ENCODE assay signal across 2 cellular contexts in the genomic region with DNA sequence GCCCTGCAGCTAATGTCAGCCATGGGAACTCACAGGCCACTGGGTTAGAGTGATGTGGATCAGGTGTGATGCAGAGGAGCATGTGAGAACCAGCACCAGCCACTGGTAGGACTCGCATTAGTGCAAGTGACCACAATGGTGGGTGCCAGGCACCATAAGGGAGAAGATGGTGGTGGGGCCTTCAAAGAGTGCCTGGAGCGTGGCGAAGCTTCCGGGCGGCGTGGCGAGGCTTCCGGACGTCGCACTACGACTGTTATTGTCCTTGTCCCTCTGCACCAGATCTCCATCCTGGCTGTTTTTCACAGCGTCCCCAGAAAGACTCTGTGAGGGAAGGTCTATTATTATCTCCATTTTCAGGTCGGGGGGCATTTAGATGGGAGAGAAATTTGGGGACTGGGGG.
TF ChIP-seq lines count a peak whose summit lies in the region.

No MANE protein-coding gene starts in this region.

TF ChIP-seq in HepG2, 621 proteins besides CTCF, POLR2A, EP300 and RAD21:
- TF ChIP-seq ZIK1 (CRISPR knock-in tag; IDR thresholded peaks at IDR 0.05; ENCODE audit: borderline replicate concordance, low read depth), result no peak
- peak; percentile 25; the same call in 1 of the 2 replicates for TF ChIP-seq ZNF768 (CRISPR knock-in tag; IDR thresholded peaks at IDR 0.05)
- TF ChIP-seq TGIF2 (CRISPR knock-in tag; IDR thresholded peaks at IDR 0.05), result no peak
- TF ChIP-seq NFE2L2 (IDR thresholded peaks at IDR 0.05; ENCODE audit: low read length), result no peak
- TF ChIP-seq HNRNPH1 (optimal IDR thresholded peaks at IDR 0.05; ENCODE audit: low read depth, low read length), result peak; percentile 40
- TF ChIP-seq ZBTB20 (CRISPR knock-in tag; IDR thresholded peaks at IDR 0.05; ENCODE audit: borderline replicate concordance, low read depth), result no peak
TF ChIP-seq in HepG2: peak in this region for 2.

TF ChIP-seq in K562, 482 proteins besides CTCF, POLR2A, EP300 and RAD21:
- TF ChIP-seq ZNF57 (CRISPR knock-in tag; IDR thresholded peaks at IDR 0.05), result no peak
- TF ChIP-seq RBFOX2 (IDR thresholded peaks at IDR 0.05; ENCODE audit: low read depth, low read length), result peak; percentile 67; the same call in 1 of the 2 replicates
- TF ChIP-seq WHSC1 (IDR thresholded peaks at IDR 0.05; ENCODE audit: low read length), result peak; percentile 21
- TF ChIP-seq YBX1 (IDR thresholded peaks at IDR 0.05), result no peak
- TF ChIP-seq, protein P1, sequence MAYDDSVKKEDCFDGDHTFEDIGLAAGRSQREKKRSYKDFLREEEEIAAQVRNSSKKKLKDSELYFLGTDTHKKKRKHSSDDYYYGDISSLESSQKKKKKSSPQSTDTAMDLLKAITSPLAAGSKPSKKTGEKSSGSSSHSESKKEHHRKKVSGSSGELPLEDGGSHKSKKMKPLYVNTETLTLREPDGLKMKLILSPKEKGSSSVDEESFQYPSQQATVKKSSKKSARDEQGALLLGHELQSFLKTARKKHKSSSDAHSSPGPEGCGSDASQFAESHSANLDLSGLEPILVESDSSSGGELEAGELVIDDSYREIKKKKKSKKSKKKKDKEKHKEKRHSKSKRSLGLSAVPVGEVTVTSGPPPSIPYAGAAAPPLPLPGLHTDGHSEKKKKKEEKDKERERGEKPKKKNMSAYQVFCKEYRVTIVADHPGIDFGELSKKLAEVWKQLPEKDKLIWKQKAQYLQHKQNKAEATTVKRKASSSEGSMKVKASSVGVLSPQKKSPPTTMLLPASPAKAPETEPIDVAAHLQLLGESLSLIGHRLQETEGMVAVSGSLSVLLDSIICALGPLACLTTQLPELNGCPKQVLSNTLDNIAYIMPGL (CRISPR knock-in tag; IDR thresholded peaks at IDR 0.05), result 0 out of 2 replicates have a peak, but pooled peaks have one; percentile 11
- TF ChIP-seq HMG20A (CRISPR knock-in tag; conservative IDR thresholded peaks at IDR 0.05), result no peak
- no peak for TF ChIP-seq HNRNPH1 (optimal IDR thresholded peaks at IDR 0.05; ENCODE audit: low read depth, low read length)
- TF ChIP-seq POLR2G (IDR thresholded peaks at IDR 0.05; ENCODE audit: low read depth, low read length), result peak; percentile 60
- TF ChIP-seq CSDE1 (IDR thresholded peaks at IDR 0.05), result no peak
- TF ChIP-seq ZFX (CRISPR knock-in tag; IDR thresholded peaks at IDR 0.05), result 0 out of 2 replicates have a peak, but pooled peaks have one; percentile 10
- TF ChIP-seq ETV1 (tag; conservative IDR thresholded peaks at IDR 0.05; ENCODE audit: low read depth), result 0 out of 2 replicates have a peak, but pooled peaks have one; percentile 29
